1 cellular context compared by ENCODE assay signal in the genomic region with DNA sequence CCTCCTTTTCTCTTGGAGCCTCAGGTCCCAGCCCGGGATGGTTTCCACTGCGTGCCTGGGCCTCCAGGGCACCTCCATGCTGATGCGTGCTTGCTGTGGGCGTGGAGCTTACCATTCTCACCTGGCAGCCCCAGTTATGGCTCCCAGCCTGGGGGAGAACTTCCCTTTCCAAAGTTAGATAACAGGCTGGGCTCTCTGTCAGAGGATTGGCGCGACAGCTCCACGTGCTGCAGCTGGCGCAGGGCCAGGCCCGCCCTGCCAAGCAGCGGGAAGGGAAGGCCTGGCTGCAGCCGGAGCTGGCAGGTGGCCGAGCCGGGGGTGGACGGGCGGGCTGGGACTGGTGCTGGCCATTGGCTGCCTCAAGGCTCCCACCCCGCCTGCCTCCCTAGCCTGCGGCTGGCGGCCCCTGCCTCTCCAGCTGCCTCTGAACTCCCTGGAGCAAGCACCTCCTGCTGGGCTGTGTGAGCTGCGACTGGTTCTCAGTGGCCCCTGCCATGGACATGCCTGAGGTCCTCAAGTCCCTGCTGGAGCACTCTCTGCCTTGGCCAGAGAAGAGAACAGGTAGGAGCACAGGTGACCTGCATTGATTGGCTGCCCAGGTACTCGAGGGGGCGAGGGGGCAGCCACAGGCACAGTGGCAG.
TF ChIP-seq lines count a peak whose summit lies in the region.

No MANE protein-coding gene starts in this region.

TF ChIP-seq in K562, 482 proteins besides CTCF, POLR2A, EP300 and RAD21 (continued from another document and continues in another):
- TF ChIP-seq ZNF277 (CRISPR knock-in tag; IDR thresholded peaks at IDR 0.05; ENCODE audit: borderline replicate concordance): no peak
- TF ChIP-seq ZKSCAN8 (CRISPR knock-in tag; IDR thresholded peaks at IDR 0.05): no peak
- TF ChIP-seq, protein P1, sequence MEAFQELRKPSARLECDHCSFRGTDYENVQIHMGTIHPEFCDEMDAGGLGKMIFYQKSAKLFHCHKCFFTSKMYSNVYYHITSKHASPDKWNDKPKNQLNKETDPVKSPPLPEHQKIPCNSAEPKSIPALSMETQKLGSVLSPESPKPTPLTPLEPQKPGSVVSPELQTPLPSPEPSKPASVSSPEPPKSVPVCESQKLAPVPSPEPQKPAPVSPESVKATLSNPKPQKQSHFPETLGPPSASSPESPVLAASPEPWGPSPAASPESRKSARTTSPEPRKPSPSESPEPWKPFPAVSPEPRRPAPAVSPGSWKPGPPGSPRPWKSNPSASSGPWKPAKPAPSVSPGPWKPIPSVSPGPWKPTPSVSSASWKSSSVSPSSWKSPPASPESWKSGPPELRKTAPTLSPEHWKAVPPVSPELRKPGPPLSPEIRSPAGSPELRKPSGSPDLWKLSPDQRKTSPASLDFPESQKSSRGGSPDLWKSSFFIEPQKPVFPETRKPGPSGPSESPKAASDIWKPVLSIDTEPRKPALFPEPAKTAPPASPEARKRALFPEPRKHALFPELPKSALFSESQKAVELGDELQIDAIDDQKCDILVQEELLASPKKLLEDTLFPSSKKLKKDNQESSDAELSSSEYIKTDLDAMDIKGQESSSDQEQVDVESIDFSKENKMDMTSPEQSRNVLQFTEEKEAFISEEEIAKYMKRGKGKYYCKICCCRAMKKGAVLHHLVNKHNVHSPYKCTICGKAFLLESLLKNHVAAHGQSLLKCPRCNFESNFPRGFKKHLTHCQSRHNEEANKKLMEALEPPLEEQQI (IDR thresholded peaks at IDR 0.05): no peak
- peak; percentile 50 for TF ChIP-seq CREM (IDR thresholded peaks at IDR 0.05; ENCODE audit: low read depth)
- peak; percentile 68 for TF ChIP-seq CBFA2T3 (IDR thresholded peaks at IDR 0.05)
- peak; percentile 23; the same call in 1 of the 2 replicates for TF ChIP-seq ZNF766 (CRISPR knock-in tag; conservative IDR thresholded peaks at IDR 0.05)
- TF ChIP-seq SAP30 (IDR thresholded peaks at IDR 0.05; ENCODE audit: borderline replicate concordance, insufficient read depth, low read depth, low read length, poor library complexity, severe bottlenecking): peak; percentile 26
- TF ChIP-seq CCNT2 (IDR thresholded peaks at IDR 0.05; ENCODE audit: borderline replicate concordance, extremely low read depth, insufficient read length, low read depth, low read length): peak; percentile 88
- TF ChIP-seq NFRKB (IDR thresholded peaks at IDR 0.05; ENCODE audit: low read depth): no peak
- TF ChIP-seq PYGO2 (tag; IDR thresholded peaks at IDR 0.05): no peak
- TF ChIP-seq NFYB (IDR thresholded peaks at IDR 0.05; ENCODE audit: extremely low read depth, insufficient read length): peak; percentile 74
- TF ChIP-seq TFAP4 (CRISPR knock-in tag; IDR thresholded peaks at IDR 0.05; ENCODE audit: borderline replicate concordance): peak; percentile 93
- TF ChIP-seq HMGN3 (IDR thresholded peaks at IDR 0.05; ENCODE audit: borderline replicate concordance, extremely low read depth, insufficient read length, low read depth, low read length): peak; percentile 51
- peak in 1 of 3 experiments; percentile 77 for TF ChIP-seq YY1 (IDR thresholded peaks at IDR 0.05; ENCODE audit: borderline replicate concordance in 1 of 3, control insufficient read depth in 1 of 3, extremely low read depth in 1 of 3, insufficient read depth in 3 of 3, insufficient read length in 1 of 3, insufficient replicate concordance in 2 of 3, low read depth in 1 of 3, low read length in 2 of 3)
- no peak for TF ChIP-seq CAMTA2 (CRISPR knock-in tag; conservative IDR thresholded peaks at IDR 0.05)
- TF ChIP-seq RBFOX2 (IDR thresholded peaks at IDR 0.05; ENCODE audit: low read depth, low read length): peak; percentile 56
- TF ChIP-seq NFIX (CRISPR knock-in tag; IDR thresholded peaks at IDR 0.05; ENCODE audit: low read depth): peak; percentile 77
- TF ChIP-seq, protein P2, sequence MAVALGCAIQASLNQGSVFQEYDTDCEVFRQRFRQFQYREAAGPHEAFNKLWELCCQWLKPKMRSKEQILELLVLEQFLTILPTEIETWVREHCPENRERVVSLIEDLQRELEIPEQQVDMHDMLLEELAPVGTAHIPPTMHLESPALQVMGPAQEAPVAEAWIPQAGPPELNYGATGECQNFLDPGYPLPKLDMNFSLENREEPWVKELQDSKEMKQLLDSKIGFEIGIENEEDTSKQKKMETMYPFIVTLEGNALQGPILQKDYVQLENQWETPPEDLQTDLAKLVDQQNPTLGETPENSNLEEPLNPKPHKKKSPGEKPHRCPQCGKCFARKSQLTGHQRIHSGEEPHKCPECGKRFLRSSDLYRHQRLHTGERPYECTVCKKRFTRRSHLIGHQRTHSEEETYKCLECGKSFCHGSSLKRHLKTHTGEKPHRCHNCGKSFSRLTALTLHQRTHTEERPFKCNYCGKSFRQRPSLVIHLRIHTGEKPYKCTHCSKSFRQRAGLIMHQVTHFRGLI (CRISPR knock-in tag; IDR thresholded peaks at IDR 0.05): no peak
- no peak for TF ChIP-seq ZNF699 (CRISPR knock-in tag; IDR thresholded peaks at IDR 0.05; ENCODE audit: insufficient replicate concordance)
- TF ChIP-seq MGA (IDR thresholded peaks at IDR 0.05): peak; percentile 73
- TF ChIP-seq JUND (IDR thresholded peaks at IDR 0.05; ENCODE audit: borderline replicate concordance, low read depth, low read length): 0 out of 2 replicates have a peak, but pooled peaks have one; percentile 8
- TF ChIP-seq JUND (tag; IDR thresholded peaks at IDR 0.05; ENCODE audit: borderline replicate concordance, low read depth, low read length): peak; percentile 45; the same call in 1 of the 3 replicates
- no peak for TF ChIP-seq TFAM (CRISPR knock-in tag; conservative IDR thresholded peaks at IDR 0.05)
- 0 out of 4 replicates have a peak, but pooled peaks of 1 of the 2 experiments have one; percentile 52 for TF ChIP-seq SRF (CRISPR knock-in tag; IDR thresholded peaks at IDR 0.05)
- TF ChIP-seq, protein P3, sequence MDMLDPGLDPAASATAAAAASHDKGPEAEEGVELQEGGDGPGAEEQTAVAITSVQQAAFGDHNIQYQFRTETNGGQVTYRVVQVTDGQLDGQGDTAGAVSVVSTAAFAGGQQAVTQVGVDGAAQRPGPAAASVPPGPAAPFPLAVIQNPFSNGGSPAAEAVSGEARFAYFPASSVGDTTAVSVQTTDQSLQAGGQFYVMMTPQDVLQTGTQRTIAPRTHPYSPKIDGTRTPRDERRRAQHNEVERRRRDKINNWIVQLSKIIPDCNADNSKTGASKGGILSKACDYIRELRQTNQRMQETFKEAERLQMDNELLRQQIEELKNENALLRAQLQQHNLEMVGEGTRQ (CRISPR knock-in tag; IDR thresholded peaks at IDR 0.05): peak; percentile 99
- TF ChIP-seq TOE1 (IDR thresholded peaks at IDR 0.05; ENCODE audit: borderline replicate concordance): no peak
- TF ChIP-seq TOE1 (CRISPR knock-in tag; IDR thresholded peaks at IDR 0.05; ENCODE audit: borderline replicate concordance, low read depth): 0 out of 2 replicates have a peak, but pooled peaks have one; percentile 22
- no peak for TF ChIP-seq LCOR (CRISPR knock-in tag; IDR thresholded peaks at IDR 0.05)
- no peak for TF ChIP-seq FOXA3 (CRISPR knock-in tag; conservative IDR thresholded peaks at IDR 0.05 in 1 of 2, IDR thresholded peaks at IDR 0.05 in 1 of 2)
- TF ChIP-seq ZNF668 (CRISPR knock-in tag; IDR thresholded peaks at IDR 0.05): no peak
- TF ChIP-seq SMARCE1 (IDR thresholded peaks at IDR 0.05): 0 out of 2 replicates have a peak, but pooled peaks have one; percentile 23
- TF ChIP-seq POLR2AphosphoS5 (IDR thresholded peaks at IDR 0.05; ENCODE audit: control insufficient read depth, insufficient read depth, low read depth, low read length): peak; percentile 40; the same call in 1 of the 2 replicates
- TF ChIP-seq SP1 (CRISPR knock-in tag; IDR thresholded peaks at IDR 0.05): peak; percentile 64
- no peak for TF ChIP-seq LEF1 (IDR thresholded peaks at IDR 0.05)
- no peak for TF ChIP-seq YBX1 (IDR thresholded peaks at IDR 0.05)
- TF ChIP-seq, protein P4, sequence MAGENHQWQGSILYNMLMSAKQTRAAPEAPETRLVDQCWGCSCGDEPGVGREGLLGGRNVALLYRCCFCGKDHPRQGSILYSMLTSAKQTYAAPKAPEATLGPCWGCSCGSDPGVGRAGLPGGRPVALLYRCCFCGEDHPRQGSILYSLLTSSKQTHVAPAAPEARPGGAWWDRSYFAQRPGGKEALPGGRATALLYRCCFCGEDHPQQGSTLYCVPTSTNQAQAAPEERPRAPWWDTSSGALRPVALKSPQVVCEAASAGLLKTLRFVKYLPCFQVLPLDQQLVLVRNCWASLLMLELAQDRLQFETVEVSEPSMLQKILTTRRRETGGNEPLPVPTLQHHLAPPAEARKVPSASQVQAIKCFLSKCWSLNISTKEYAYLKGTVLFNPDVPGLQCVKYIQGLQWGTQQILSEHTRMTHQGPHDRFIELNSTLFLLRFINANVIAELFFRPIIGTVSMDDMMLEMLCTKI (IDR thresholded peaks at IDR 0.05; ENCODE audit: partially characterized antibody): no peak
- no peak for TF ChIP-seq ZNF717 (CRISPR knock-in tag; IDR thresholded peaks at IDR 0.05)
